In genomic region chr2:46387886-46388515, GRCh38 we compare ENCODE assay signal across 13 cellular contexts.
DNase-seq lines count a peak whose midpoint lies in the region; ATAC-seq and TF ChIP-seq lines count a peak whose summit lies in the region.
"Had no signal": no experiment of that assay in that cellular context is flagged by ENCODE, and none has a peak within 500 bp of the region (broad histone marks: within the 10 kb centered on the region; RNA-seq: fewer than 3 reads in every experiment).

No MANE protein-coding gene starts in this region.

- no peaks in the 10 kb centered on the region for H3K9me3 ChIP-seq in gastrocnemius medialis
- H3K9me3 ChIP-seq: psoas muscle had no signal

- TF ChIP-seq CTCF in CD14-positive monocyte (IDR thresholded peaks at IDR 0.05): no peak
- no peak for TF ChIP-seq CTCF in gastrocnemius medialis (IDR thresholded peaks at IDR 0.05 in 4 of 5, conservative IDR thresholded peaks at IDR 0.05 in 1 of 5)

- peaks cover 49% of the 10 kb centered on the region for H3K4me1 Mint-ChIP-seq in CD14-positive monocyte

- no peaks in the 10 kb centered on the region for H3K4me1 ChIP-seq in gastrocnemius medialis
- H3K4me1 ChIP-seq: psoas muscle had no signal

- no peak overlapping the region for H3K4me3 ChIP-seq in gastrocnemius medialis
- H3K4me3 ChIP-seq: lung, psoas muscle had no signal

- no peak for ATAC-seq in gastrocnemius medialis
- ATAC-seq in HG03521 (IDR thresholded peaks at IDR 0.05; ENCODE audit: unreplicated experiment): no peak
- ATAC-seq: naive thymus-derived CD4-positive, alpha-beta T cell; stimulated activated naive CD8-positive, alpha-beta T cell treated with anti-CD3 and anti-CD28 coated beads, Interleukin-15, Interleukin-2, amounts not matched to agents 100 U/mL and 50 U/mL, for 24 hours had no signal

- peaks cover 0 to 4% (median 3%) of the 10 kb centered on the region in 3 donors for H3K27me3 Mint-ChIP-seq in CD14-positive monocyte (ENCODE audit: low read depth in 3 of 3)

- H3K4me3 Mint-ChIP-seq in CD14-positive monocyte: peak overlapping the region in 1 of 2 donors; percentile 60
- H3K4me3 Mint-ChIP-seq: naive thymus-derived CD4-positive, alpha-beta T cell had no signal

- intact Hi-C loops in CD14-positive monocyte (cut with micrococcal nuclease): no loop called here
- intact Hi-C loops in gastrocnemius medialis (cut with DNase I; ENCODE audit: low total_unique reads): no loop called here

- H3K27ac ChIP-seq in gastrocnemius medialis: peak overlapping the region in 3 of 4 donors; percentile 30 to 52 (median 45)
- H3K27ac ChIP-seq: psoas muscle had no signal

- TF ChIP-seq POLR2A in gastrocnemius medialis (IDR thresholded peaks at IDR 0.05): no peak

- peaks cover 0 to 5% of the 10 kb centered on the region in 2 donors for H3K36me3 Mint-ChIP-seq in CD14-positive monocyte
- H3K36me3 Mint-ChIP-seq: naive thymus-derived CD4-positive, alpha-beta T cell had no signal

- no peak for DNase-seq in CD14-positive monocyte (ENCODE audit: low spot score)
- peak; percentile 25 for DNase-seq in activated CD8-positive, alpha-beta memory T cell treated with anti-CD3 and anti-CD28 coated beads, Interleukin-2, amount 50 U/mL, for 48 hours
- DNase-seq in islet precursor cell: peak; percentile 56
- no peak for DNase-seq in gastrocnemius medialis
- no peak for DNase-seq in NCI-H748 treated with DMSO at 0.1 percent for 48 hours (lab: John Stamatoyannopoulos, UW)
- no peak for DNase-seq in SKM-1 treated with dmso at 0.1 percent for 144 hours (lab: John Stamatoyannopoulos, UW; ENCODE audit: unreplicated experiment)
- DNase-seq: NCI-H1694; NCI-H226; psoas muscle; stimulated activated naive CD8-positive, alpha-beta T cell treated with anti-CD3 and anti-CD28 coated beads, Interleukin-15, Interleukin-2, amounts not matched to agents 100 U/mL and 50 U/mL, for 24 hours had no signal

- no peaks in the 10 kb centered on the region for H3K27me3 ChIP-seq in gastrocnemius medialis

- H3K27ac Mint-ChIP-seq in CD14-positive monocyte: peak overlapping the region; percentile 54 to 90 (median 88)
- H3K27ac Mint-ChIP-seq: naive thymus-derived CD4-positive, alpha-beta T cell had no signal

- peaks cover 0 to 2% (median 0%) of the 10 kb centered on the region in 7 donors for H3K9me3 Mint-ChIP-seq in CD14-positive monocyte
- H3K9me3 Mint-ChIP-seq: naive thymus-derived CD4-positive, alpha-beta T cell had no signal

- in situ Hi-C loops in gastrocnemius medialis (cut with MboI; ENCODE audit: low sequenced_read_pairs in 4 of 4): no loop called here

- peaks cover 0 to 28% of the 10 kb centered on the region in 2 donors for H3K36me3 ChIP-seq in gastrocnemius medialis

Comparison
In these comparisons a context has a peak if more than half of its experiments do, and no peak if none do; other contexts are left out.
1. DNase-seq: peak in activated CD8-positive, alpha-beta memory T cell treated with anti-CD3 and anti-CD28 coated beads, Interleukin-2, amount 50 U/mL, for 48 hours (single experiment) and islet precursor cell (single experiment); none in CD14-positive monocyte (single experiment), gastrocnemius medialis (0 of 2), NCI-H748 treated with DMSO at 0.1 percent for 48 hours (single experiment) and SKM-1 treated with dmso at 0.1 percent for 144 hours (single experiment).